Comparison of ENCODE assay signal across 10 cellular contexts in genomic region chr2:118222643-118223486, GRCh38.
DNase-seq lines count a peak whose midpoint lies in the region; ATAC-seq and TF ChIP-seq lines count a peak whose summit lies in the region.
"Had no signal": no experiment of that assay in that cellular context is flagged by ENCODE, and none has a peak within 500 bp of the region (broad histone marks: within the 10 kb centered on the region; RNA-seq: fewer than 3 reads in every experiment).

No MANE protein-coding gene starts in this region.

- no peaks in the 10 kb centered on the region for H3K36me3 Mint-ChIP-seq in CD4-positive, alpha-beta memory T cell
- H3K36me3 Mint-ChIP-seq in nephron (ENCODE audit: low read depth): no peaks in the 10 kb centered on the region

- H3K27me3 ChIP-seq in CD4-positive, alpha-beta memory T cell (ENCODE audit: insufficient read depth, low read length): peaks cover 48% of the 10 kb centered on the region
- H3K27me3 ChIP-seq in BE2C: peaks cover 41% of the 10 kb centered on the region

- H3K27me3 Mint-ChIP-seq in CD4-positive, alpha-beta memory T cell: peaks cover 47 to 63% of the 10 kb centered on the region in 2 donors
- peaks cover 90% of the 10 kb centered on the region for H3K27me3 Mint-ChIP-seq in nephron (ENCODE audit: low read depth)

- in situ Hi-C loops in astrocyte of the cerebellum (cut with HindIII; ENCODE audit: low sequenced_read_pairs): no loop called here

- DNase-seq in CD4-positive, alpha-beta memory T cell: peak in 1 of 5 donors; percentile 1
- DNase-seq in astrocyte of the cerebellum (ENCODE audit: low read depth) (no peak), NCI-H446 treated with DMSO at 0.1 percent for 48 hours (lab: John Stamatoyannopoulos, UW) (no peak), mesenteric fat pad (ENCODE audit: low spot score) (no peak), BE2C (no peak)
- DNase-seq: left colon; stimulated activated CD4-positive, alpha-beta T cell treated with anti-CD3 and anti-CD28 coated beads, Interleukin-1b, Interleukin-23, amount 100 ng/mL, for 48 hours had no signal

- ATAC-seq in HG03159 (IDR thresholded peaks at IDR 0.05; ENCODE audit: unreplicated experiment) (peak; percentile 50), GM21529 (IDR thresholded peaks at IDR 0.05; ENCODE audit: unreplicated experiment) (no peak)

- no peaks in the 10 kb centered on the region for H3K36me3 ChIP-seq in CD4-positive, alpha-beta memory T cell (ENCODE audit: insufficient read depth, low read length)
- H3K36me3 ChIP-seq in BE2C: no peaks in the 10 kb centered on the region

- no peak overlapping the region for H3K4me3 ChIP-seq in CD4-positive, alpha-beta memory T cell (ENCODE audit: low read length in 2 of 2)
- H3K4me3 ChIP-seq in astrocyte of the cerebellum (ENCODE audit: low read depth, low read length): peak overlapping the region; percentile 41
- no peak overlapping the region for H3K4me3 ChIP-seq in BE2C (ENCODE audit: low read depth, low read length)

- no peak overlapping the region for H3K27ac ChIP-seq in CD4-positive, alpha-beta memory T cell (ENCODE audit: low read depth, low read length)

- peaks cover 5 to 21% (median 10%) of the 10 kb centered on the region in 4 donors for H3K4me1 Mint-ChIP-seq in CD4-positive, alpha-beta memory T cell
- peaks cover 33% of the 10 kb centered on the region for H3K4me1 Mint-ChIP-seq in nephron

- no peaks in the 10 kb centered on the region for H3K9me3 Mint-ChIP-seq in CD4-positive, alpha-beta memory T cell
- H3K9me3 Mint-ChIP-seq in nephron: no peaks in the 10 kb centered on the region

- intact Hi-C loops in CD4-positive, alpha-beta memory T cell (cut with micrococcal nuclease): loop anchor here (1.0 to 10.0 kb wide), 8 partner anchors 89 to 1254 kb away; no protein-coding TSS in a partner anchor

- H3K27ac Mint-ChIP-seq in CD4-positive, alpha-beta memory T cell: no peak overlapping the region
- peak overlapping the region in 1 of 3 experiments; percentile 48 for H3K27ac Mint-ChIP-seq in nephron

- peaks cover 16% of the 10 kb centered on the region for H3K4me1 ChIP-seq in CD4-positive, alpha-beta memory T cell (ENCODE audit: insufficient read depth, low read length)
- no peaks in the 10 kb centered on the region for H3K4me1 ChIP-seq in BE2C

- H3K4me3 Mint-ChIP-seq in CD4-positive, alpha-beta memory T cell: peak overlapping the region; percentile 59 to 94 (median 89)
- H3K4me3 Mint-ChIP-seq in nephron: peak overlapping the region; percentile 81 to 83 (median 82)

- TF ChIP-seq CTCF in astrocyte of the cerebellum (IDR thresholded peaks at IDR 0.05; ENCODE audit: low read depth, low read length, missing control alignments): no peak
- TF ChIP-seq CTCF in nephron (IDR thresholded peaks at IDR 0.05; ENCODE audit: unreplicated experiment in 3 of 3): no peak
- no peak for TF ChIP-seq CTCF in BE2C (IDR thresholded peaks at IDR 0.05; ENCODE audit: low read depth, low read length)

- POLR2A ChIA-PET in CD4-positive, alpha-beta memory T cell (lab: Charles Lee; ENCODE audit: partially characterized antibody): interaction anchor here (2.1 kb wide), 1 partner anchor 633 kb away, joined by 5 read pairs; no protein-coding TSS in a partner anchor

- no peaks in the 10 kb centered on the region for H3K9me3 ChIP-seq in CD4-positive, alpha-beta memory T cell (ENCODE audit: control insufficient read depth in 1 of 2, low read length in 2 of 2)
- no peaks in the 10 kb centered on the region for H3K9me3 ChIP-seq in BE2C

- CTCF ChIA-PET in CD4-positive, alpha-beta memory T cell (lab: Charles Lee; ENCODE audit: partially characterized antibody): interaction anchor here (0.6 to 5.0 kb wide), 14 partner anchors 9 to 952 kb away, joined by 3 to 67 read pairs (median 5); no protein-coding TSS in a partner anchor
